8 cellular contexts compared by ENCODE assay signal in genomic region chr5:181187500-181188213, GRCh38. TPM values are rescaled to one million over a fixed set of nuclear protein-coding genes. Genes with fewer than 3 reads are reported as not detected.
DNase-seq lines count a peak whose midpoint lies in the region; ATAC-seq and TF ChIP-seq lines count a peak whose summit lies in the region.

No MANE protein-coding gene starts in this region.

- TF ChIP-seq CTCF in heart left ventricle (IDR thresholded peaks at IDR 0.05): peak in 5 of 12 donors; percentile 9 to 37 (median 14)
- TF ChIP-seq CTCF in psoas muscle (IDR thresholded peaks at IDR 0.05): peak; percentile 22

- ATAC-seq in activated T-helper 17 cell treated with anti-CD3 and anti-CD28 coated beads, Interleukin-2, amount 50 U/mL, for 72 hours (replicated peaks): no peak
- ATAC-seq in heart left ventricle: peak; percentile 9 to 18 (median 14)
- ATAC-seq in psoas muscle: peak; percentile 22 to 42 (median 37)
- no peak for ATAC-seq in GM21381 (IDR thresholded peaks at IDR 0.05; ENCODE audit: unreplicated experiment)
- no peak for ATAC-seq in GM19395 (IDR thresholded peaks at IDR 0.05; ENCODE audit: unreplicated experiment)

- TF ChIP-seq POLR2A in heart left ventricle (IDR thresholded peaks at IDR 0.05): no peak

- H3K4me3 ChIP-seq in HUES64 (ENCODE audit: low read length) (peak overlapping the region; percentile 91), heart left ventricle (peak overlapping the region in 11 of 12 donors; percentile 72 to 93 (median 83)), psoas muscle (peak overlapping the region; percentile 92)

- no peak overlapping the region for H3K27ac ChIP-seq in HUES64 (ENCODE audit: low read depth, low read length)
- peak overlapping the region in 10 of 12 donors; percentile 12 to 97 (median 84) for H3K27ac ChIP-seq in heart left ventricle
- peak overlapping the region; percentile 81 for H3K27ac ChIP-seq in psoas muscle

- H3K27me3 Mint-ChIP-seq in activated T-helper 17 cell treated with anti-CD3 and anti-CD28 coated beads, Interleukin-2, amount 50 U/mL, for 72 hours: no peaks in the 10 kb centered on the region

- peak overlapping the region; percentile 97 for H3K4me3 Mint-ChIP-seq in activated T-helper 17 cell treated with anti-CD3 and anti-CD28 coated beads, Interleukin-2, amount 50 U/mL, for 72 hours

- no peaks in the 10 kb centered on the region for H3K9me3 ChIP-seq in HUES64 (ENCODE audit: insufficient read depth, low read depth, low read length)
- no peaks in the 10 kb centered on the region for H3K9me3 ChIP-seq in heart left ventricle
- H3K9me3 ChIP-seq in psoas muscle: no peaks in the 10 kb centered on the region

- DNase-seq in AG08395 (ENCODE audit: low spot score) (peak; percentile 63), heart left ventricle (peak; percentile 59 to 79 (median 69)), psoas muscle (peak; percentile 79 to 89), NCI-H1092 (lab: John Stamatoyannopoulos, UW) (no peak)

- WGBS in HUES64: under 1% methylated on average over 37 of the region's 37 CpGs
- 2 to 5% (median 4%) methylated on average over 34 to 37 of the region's 37 CpGs for WGBS in heart left ventricle, 4 donors
- WGBS in psoas muscle, 3 donors: 2 to 4% (median 3%) methylated on average over 36 to 37 of the region's 37 CpGs

- peaks cover 57% of the 10 kb centered on the region for H3K36me3 Mint-ChIP-seq in activated T-helper 17 cell treated with anti-CD3 and anti-CD28 coated beads, Interleukin-2, amount 50 U/mL, for 72 hours (ENCODE audit: low read depth)

- intact Hi-C loops in heart left ventricle (cut with DNase I) (loop anchor here in 8 of 10 donors (1.0 to 10.0 kb wide), 12 partner anchors 19 to 403 kb away; partner anchors contain the start of genes TRIM41 (in 5 of the 8), TRIM52 (in 4 of the 8), MGAT1 (in 1 of the 8) and ZFP62 (in 1 of the 8)), psoas muscle (cut with DNase I) (loop anchor here (1.0 to 10.0 kb wide), 4 partner anchors 19 to 383 kb away; partner anchors contain the start of genes MGAT1 (in 2 of the 2) and TRIM52 (in 1 of the 2))

- no peak overlapping the region for H3K9ac ChIP-seq in HUES64 (ENCODE audit: low read depth, low read length)

- H3K36me3 ChIP-seq in HUES64 (ENCODE audit: insufficient read depth, low read length) (no peaks in the 10 kb centered on the region), heart left ventricle (no peaks in the 10 kb centered on the region), psoas muscle (ENCODE audit: insufficient read depth in 1 of 2, low read depth in 1 of 2) (no peaks in the 10 kb centered on the region)

- H3K27ac Mint-ChIP-seq in activated T-helper 17 cell treated with anti-CD3 and anti-CD28 coated beads, Interleukin-2, amount 50 U/mL, for 72 hours: peak overlapping the region; percentile 100

- H3K9me3 Mint-ChIP-seq in activated T-helper 17 cell treated with anti-CD3 and anti-CD28 coated beads, Interleukin-2, amount 50 U/mL, for 72 hours: peaks cover 5% of the 10 kb centered on the region

- H3K4me1 Mint-ChIP-seq in activated T-helper 17 cell treated with anti-CD3 and anti-CD28 coated beads, Interleukin-2, amount 50 U/mL, for 72 hours: peaks cover 30% of the 10 kb centered on the region

- H3K27me3 ChIP-seq in HUES64 (ENCODE audit: insufficient read depth, low read length): peaks cover 29% of the 10 kb centered on the region
- no peaks in the 10 kb centered on the region for H3K27me3 ChIP-seq in heart left ventricle
- H3K27me3 ChIP-seq in psoas muscle (ENCODE audit: insufficient read depth in 3 of 3, low read length in 2 of 3): no peaks in the 10 kb centered on the region

- H3K4me1 ChIP-seq in HUES64 (ENCODE audit: insufficient read depth, low read length) (no peaks in the 10 kb centered on the region), heart left ventricle (peaks cover 0 to 44% (median 14%) of the 10 kb centered on the region in 12 donors), psoas muscle (peaks cover 12% of the 10 kb centered on the region)

RNA-seq across cellular contexts. Expression of gene TRIM7, which starts 17.3 kb away (rescaled TPM):
- polyA plus RNA-seq in HUES64 (2013, experiment 1 of 2): not detected
- 0.25 TPM for polyA plus RNA-seq in HUES64 (2013, experiment 2 of 2)
- 1 to 10 TPM; 2.7 to 5.9 TPM for total RNA-seq in activated T-helper 17 cell treated with anti-CD3 and anti-CD28 coated beads, Interleukin-2, amount 50 U/mL, for 72 hours
- total RNA-seq in heart left ventricle (10 to 100 TPM in 1 of 9 donors, 1 to 10 TPM in 8; 3.7 to 10.2 (median 6.7) TPM), psoas muscle (10 to 100 TPM; 18.5 to 42.6 (median 32.4) TPM)
- polyA plus RNA-seq in heart left ventricle (10 to 100 TPM in 1 of 2 donors, 1 to 10 TPM in 1; 3.6 to 11.0 TPM), psoas muscle (10 to 100 TPM; 10.4 to 37.7 (median 21.2) TPM)

RNA-seq across cellular contexts. Expression of gene TRIM41, which starts 35.4 kb away (rescaled TPM):
- polyA plus RNA-seq in HUES64 (2013, experiment 1 of 2): 13.2 TPM
- 12.2 TPM for polyA plus RNA-seq in HUES64 (2013, experiment 2 of 2)
- 10 to 100 TPM; 27.1 to 30.8 TPM for total RNA-seq in activated T-helper 17 cell treated with anti-CD3 and anti-CD28 coated beads, Interleukin-2, amount 50 U/mL, for 72 hours
- 10 to 100 TPM; 12.3 to 27.3 (median 23.9) TPM for total RNA-seq in heart left ventricle
- polyA plus RNA-seq in heart left ventricle: 10 to 100 TPM; 20.2 TPM
- 10 to 100 TPM; 26.6 to 33.6 (median 31.5) TPM for total RNA-seq in psoas muscle
- 10 to 100 TPM; 12.5 to 44.0 (median 17.4) TPM for polyA plus RNA-seq in psoas muscle

RNA-seq across cellular contexts. Expression of gene OR2V2, which starts 40.3 kb away (rescaled TPM):
- not detected for polyA plus RNA-seq in HUES64 (2013, experiment 1 of 2)
- polyA plus RNA-seq in HUES64 (2013, experiment 2 of 2): not detected
- not detected for total RNA-seq in activated T-helper 17 cell treated with anti-CD3 and anti-CD28 coated beads, Interleukin-2, amount 50 U/mL, for 72 hours
- total RNA-seq in heart left ventricle: not detected
- polyA plus RNA-seq in heart left ventricle: not detected
- not detected for total RNA-seq in psoas muscle
- polyA plus RNA-seq in psoas muscle: not detected

RNA-seq across cellular contexts. Expression of gene RACK1, which starts 56.0 kb away (rescaled TPM):
- 2,091 TPM for polyA plus RNA-seq in HUES64 (2013, experiment 1 of 2)
- 2,124 TPM for polyA plus RNA-seq in HUES64 (2013, experiment 2 of 2)
- 1,000 to 10,000 TPM; 2,150 to 2,706 TPM for total RNA-seq in activated T-helper 17 cell treated with anti-CD3 and anti-CD28 coated beads, Interleukin-2, amount 50 U/mL, for 72 hours
- total RNA-seq in heart left ventricle: 1,000 to 10,000 TPM in 2 of 9 donors, 100 to 1,000 TPM in 7; 560 to 1,237 (median 771) TPM
- polyA plus RNA-seq in heart left ventricle: 1,000 to 10,000 TPM in 1 of 2 donors, 100 to 1,000 TPM in 1; 876 to 2,287 TPM
- 1,000 to 10,000 TPM in 1 of 4 donors, 100 to 1,000 TPM in 3; 832 to 1,110 (median 978) TPM for total RNA-seq in psoas muscle
- polyA plus RNA-seq in psoas muscle: 1,000 to 10,000 TPM; 1,678 to 3,660 (median 1,849) TPM

RNA-seq across cellular contexts. Expression of gene OR2V1, which starts 56.7 kb away (rescaled TPM):
- polyA plus RNA-seq in HUES64 (2013, experiment 1 of 2): not detected
- polyA plus RNA-seq in HUES64 (2013, experiment 2 of 2): not detected
- total RNA-seq in activated T-helper 17 cell treated with anti-CD3 and anti-CD28 coated beads, Interleukin-2, amount 50 U/mL, for 72 hours: not detected
- not detected for total RNA-seq in heart left ventricle
- polyA plus RNA-seq in heart left ventricle: not detected
- not detected for total RNA-seq in psoas muscle
- not detected for polyA plus RNA-seq in psoas muscle

Comparison
In these comparisons a context has a peak if more than half of its experiments do, and no peak if none do; other contexts are left out.
1. ATAC-seq: peak in heart left ventricle (4 of 4) and psoas muscle (4 of 4); none in activated T-helper 17 cell treated with anti-CD3 and anti-CD28 coated beads, Interleukin-2, amount 50 U/mL, for 72 hours (single experiment), GM21381 (single experiment) and GM19395 (single experiment).
2. Peak in every context shown above with its lines, with median percentiles within 50 percentile points of each other: H3K4me3 ChIP-seq.